10 cellular contexts compared by ENCODE assay signal in the genomic region with DNA sequence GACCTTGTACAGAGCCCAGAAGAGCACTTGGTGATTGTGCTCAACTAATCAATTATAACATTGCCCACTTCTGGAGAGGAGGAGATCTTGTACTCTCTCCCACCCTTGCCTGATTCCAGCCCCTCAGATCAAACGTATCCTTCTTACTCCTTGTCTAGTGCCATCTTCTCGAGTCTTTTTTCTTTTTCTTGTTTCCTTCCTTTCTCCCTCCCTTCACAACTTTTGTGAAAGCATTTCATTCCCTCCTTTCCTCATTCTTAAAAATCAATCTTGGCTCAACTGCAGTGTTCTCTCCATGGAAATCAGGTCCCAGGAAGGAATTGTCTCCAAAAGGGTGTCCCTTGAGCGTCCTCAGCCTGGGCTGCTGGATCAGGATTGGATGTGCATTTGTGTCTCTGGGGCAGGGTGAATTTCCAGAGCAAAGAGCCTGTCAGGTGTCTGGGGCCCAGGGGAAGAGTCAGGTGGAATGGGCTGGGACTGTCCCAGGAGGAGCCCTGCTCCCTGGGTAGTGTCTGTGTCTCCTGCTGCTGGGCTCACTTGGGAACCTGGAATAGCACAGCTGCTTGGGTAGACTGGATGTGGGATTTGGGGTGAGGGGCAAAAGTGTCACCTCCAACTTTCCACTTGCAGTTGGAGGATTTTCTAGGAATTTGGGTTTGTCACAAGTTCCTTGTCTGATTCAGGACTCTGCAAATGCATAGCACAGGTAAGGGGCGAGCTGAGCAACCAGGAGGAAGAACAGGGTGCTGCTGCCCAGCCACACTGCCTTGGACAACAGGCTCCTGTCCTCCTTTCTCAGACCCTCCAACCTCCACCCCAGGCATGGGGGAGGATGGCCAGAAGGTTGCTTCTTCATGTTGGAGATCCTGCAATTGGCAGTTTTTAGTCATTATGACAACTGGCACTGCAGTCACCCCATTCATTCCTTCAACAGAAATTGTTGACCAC. TPM values are rescaled to one million over a fixed set of nuclear protein-coding genes. Genes with fewer than 3 reads are reported as not detected.
DNase-seq lines count a peak whose midpoint lies in the region; ATAC-seq and TF ChIP-seq lines count a peak whose summit lies in the region.
"Had no signal": no experiment of that assay in that cellular context is flagged by ENCODE, and none has a peak within 500 bp of the region (broad histone marks: within the 10 kb centered on the region; RNA-seq: fewer than 3 reads in every experiment).

No MANE protein-coding gene starts in this region.

- H3K4me3 ChIP-seq in HUES48 (ENCODE audit: low read depth, low read length) (peak overlapping the region; percentile 91), mammary epithelial cell (replicated peaks in 1 of 3; ENCODE audit: insufficient read depth in 1 of 3, low read depth in 2 of 3, low read length in 3 of 3) (no peak overlapping the region), lower lobe of right lung (peak overlapping the region; percentile 83)

- H3K9me3 ChIP-seq in HUES48 (ENCODE audit: control insufficient read depth, insufficient read depth, low read length) (no peaks in the 10 kb centered on the region), mammary epithelial cell (replicated peaks; ENCODE audit: insufficient read depth, low read length) (no peaks in the 10 kb centered on the region), lower lobe of right lung (no peaks in the 10 kb centered on the region)

- no peak overlapping the region for H3K27ac ChIP-seq in HUES48 (ENCODE audit: low read depth, low read length)
- H3K27ac ChIP-seq in mammary epithelial cell (ENCODE audit: insufficient read depth, low read depth, low read length), result no peak overlapping the region
- peak overlapping the region; percentile 83 for H3K27ac ChIP-seq in lower lobe of right lung

- ATAC-seq in lower lobe of right lung, result no peak
- ATAC-seq in stimulated activated effector memory CD8-positive, alpha-beta T cell treated with anti-CD3 and anti-CD28 coated beads, Interleukin-12 subunit alpha, Interleukin-12 subunit beta, amount 100 ng/mL, for 72 hours, result no peak
- ATAC-seq in GM21529 (IDR thresholded peaks at IDR 0.05; ENCODE audit: unreplicated experiment), result no peak
- no peak for ATAC-seq in GM18873 (IDR thresholded peaks at IDR 0.05; ENCODE audit: low FRiP score, unreplicated experiment)

- H3K27me3 ChIP-seq in HUES48 (ENCODE audit: control insufficient read depth, insufficient read depth, low read length) (peaks cover 8% of the 10 kb centered on the region), mammary epithelial cell (ENCODE audit: insufficient read depth, low read length) (no peaks in the 10 kb centered on the region), lower lobe of right lung (ENCODE audit: low read depth) (no peaks in the 10 kb centered on the region)

- CTCF ChIA-PET in mammary epithelial cell (lab: Charles Lee; ENCODE audit: low non-redundant PET), result no interaction called here

- H3K4me2 ChIP-seq in mammary epithelial cell (ENCODE audit: insufficient read depth, low read depth, low read length), result peak overlapping the region; percentile 89

- DNase-seq in mammary epithelial cell (no peak), lower lobe of right lung (no peak), anterior cingulate cortex (lab: John Stamatoyannopoulos, UW) (no peak)
- no peak for DNase-seq in stimulated activated effector memory CD8-positive, alpha-beta T cell treated with anti-CD3 and anti-CD28 coated beads, Interleukin-12 subunit alpha, Interleukin-12 subunit beta, amount 100 ng/mL, for 72 hours (ENCODE audit: low spot score in 2 of 2)
- DNase-seq in stimulated activated CD4-positive, alpha-beta T cell treated with anti-CD3 and anti-CD28 coated beads, Interleukin-15, amount 100 ng/mL, for 24 hours, result no peak
- DNase-seq: Karpas-422, NCI-H2227 treated with DMSO at 0.1 percent for 48 hours had no signal

- TF ChIP-seq CTCF in mammary epithelial cell (conservative IDR thresholded peaks at IDR 0.05 in 1 of 2, IDR thresholded peaks at IDR 0.05 in 1 of 2; ENCODE audit: extremely low read depth in 1 of 2, insufficient read depth in 1 of 2, low read depth in 1 of 2, low read length in 2 of 2), result no peak
- no peak for TF ChIP-seq CTCF in lower lobe of right lung (IDR thresholded peaks at IDR 0.05)

- H3K4me1 ChIP-seq in HUES48 (ENCODE audit: control insufficient read depth, insufficient read depth, low read length), result peaks cover 50% of the 10 kb centered on the region
- H3K4me1 ChIP-seq in mammary epithelial cell (ENCODE audit: insufficient read depth, low read length), result peaks cover 30% of the 10 kb centered on the region
- peaks cover 63% of the 10 kb centered on the region for H3K4me1 ChIP-seq in lower lobe of right lung

- 100% methylated on average over 4 of the region's 4 CpGs for WGBS in mammary epithelial cell (ENCODE audit: low coverage, missing lambda C conversion rate)

- H3K36me3 Mint-ChIP-seq in stimulated activated effector memory CD8-positive, alpha-beta T cell treated with anti-CD3 and anti-CD28 coated beads, Interleukin-12 subunit alpha, Interleukin-12 subunit beta, amount 100 ng/mL, for 72 hours, result no peaks in the 10 kb centered on the region

- H2AFZ ChIP-seq in mammary epithelial cell (ENCODE audit: low read depth, low read length), result no peak overlapping the region

- H3K9me3 Mint-ChIP-seq in stimulated activated effector memory CD8-positive, alpha-beta T cell treated with anti-CD3 and anti-CD28 coated beads, Interleukin-12 subunit alpha, Interleukin-12 subunit beta, amount 100 ng/mL, for 72 hours, result no peaks in the 10 kb centered on the region

- H3K27ac Mint-ChIP-seq in stimulated activated effector memory CD8-positive, alpha-beta T cell treated with anti-CD3 and anti-CD28 coated beads, Interleukin-12 subunit alpha, Interleukin-12 subunit beta, amount 100 ng/mL, for 72 hours, result peak overlapping the region; percentile 8

- H3K9ac ChIP-seq in HUES48 (ENCODE audit: low read depth, low read length) (no peak overlapping the region), mammary epithelial cell (ENCODE audit: insufficient read depth, low read length) (no peak overlapping the region)

- H3K79me2 ChIP-seq in mammary epithelial cell (ENCODE audit: insufficient read depth, low read length), result peaks cover 72% of the 10 kb centered on the region

- in situ Hi-C loops in mammary epithelial cell (cut with MboI; ENCODE audit: low sequenced_read_pairs in 2 of 2), result no loop called here

- peaks cover 46% of the 10 kb centered on the region for H3K4me1 Mint-ChIP-seq in stimulated activated effector memory CD8-positive, alpha-beta T cell treated with anti-CD3 and anti-CD28 coated beads, Interleukin-12 subunit alpha, Interleukin-12 subunit beta, amount 100 ng/mL, for 72 hours

- H4K20me1 ChIP-seq in mammary epithelial cell (ENCODE audit: insufficient read depth, low read length), result no peaks in the 10 kb centered on the region

- TSS peak; percentile 13 for BruUV-seq in mammary epithelial cell (replicated peaks; lab: Mats Ljungman, UMichigan)

- dilution Hi-C loops in mammary epithelial cell (cut with HindIII; ENCODE audit: low sequenced_read_pairs), result no loop called here

- H3K36me3 ChIP-seq in HUES48 (ENCODE audit: control insufficient read depth, insufficient read depth, low read length) (no peaks in the 10 kb centered on the region), mammary epithelial cell (ENCODE audit: insufficient read depth, low read length) (no peaks in the 10 kb centered on the region), lower lobe of right lung (no peaks in the 10 kb centered on the region)

- intact Hi-C loops in mammary epithelial cell (cut with micrococcal nuclease), result no loop called here
- intact Hi-C loops in lower lobe of right lung (cut with DNase I), result no loop called here

- H3K4me3 Mint-ChIP-seq in stimulated activated effector memory CD8-positive, alpha-beta T cell treated with anti-CD3 and anti-CD28 coated beads, Interleukin-12 subunit alpha, Interleukin-12 subunit beta, amount 100 ng/mL, for 72 hours, result peak overlapping the region; percentile 84

RNA-seq across cellular contexts. Expression of gene SOX13, which starts 3.2 kb away (rescaled TPM):
- total RNA-seq in mammary epithelial cell, result 10 to 100 TPM in 1 of 2 donors, 1 to 10 TPM in 1; 7.8 to 22.0 TPM
- polyA plus RNA-seq in mammary epithelial cell, result 13.2 TPM
- 18.0 TPM for polyA minus RNA-seq in mammary epithelial cell
- 57.8 TPM for total RNA-seq in lower lobe of right lung

Comparison
In these comparisons a context has a peak if more than half of its experiments do, and no peak if none do; other contexts are left out.
1. H3K4me3 ChIP-seq: peak in HUES48 (single experiment) and lower lobe of right lung (single experiment); none in mammary epithelial cell (0 of 3).